In genomic region chr1:88472283-88472682, GRCh38 we compare ENCODE assay signal across 23 cellular contexts.
DNase-seq lines count a peak whose midpoint lies in the region; ATAC-seq and TF ChIP-seq lines count a peak whose summit lies in the region.
"Had no signal": no experiment of that assay in that cellular context is flagged by ENCODE, and none has a peak within 500 bp of the region (broad histone marks: within the 10 kb centered on the region; RNA-seq: fewer than 3 reads in every experiment).

No MANE protein-coding gene starts in this region.

- no peaks in the 10 kb centered on the region for H3K36me3 Mint-ChIP-seq in mesothelial cell of epicardium
- H3K36me3 Mint-ChIP-seq: CD4-positive, CD25-positive, alpha-beta regulatory T cell had no signal

- H3K27ac ChIP-seq in cardiac muscle cell = peak overlapping the region; percentile 79
- H3K27ac ChIP-seq in right cardiac atrium (ENCODE audit: low read length) = no peak overlapping the region
- H3K27ac ChIP-seq: BLaER1, PC-9, SK-N-MC had no signal

- H3K27ac Mint-ChIP-seq in mesothelial cell of epicardium = no peak overlapping the region
- H3K27ac Mint-ChIP-seq: CD4-positive, CD25-positive, alpha-beta regulatory T cell had no signal

- 13% methylated on average over 2 of the region's 2 CpGs for WGBS in right cardiac atrium

- H3K27me3 Mint-ChIP-seq in mesothelial cell of epicardium (ENCODE audit: low read depth) = no peaks in the 10 kb centered on the region

- peak; percentile 96 for ATAC-seq in Right ventricle myocardium inferior
- ATAC-seq in right cardiac atrium = peak; percentile 71 to 85

- TF ChIP-seq CTCF in cardiac muscle cell (IDR thresholded peaks at IDR 0.05; ENCODE audit: low read depth, low read length) (no peak), mesothelial cell of epicardium (IDR thresholded peaks at IDR 0.05; ENCODE audit: unreplicated experiment) (no peak)

- H3K27me3 ChIP-seq in cardiac muscle cell (no peaks in the 10 kb centered on the region), right cardiac atrium (ENCODE audit: control insufficient read depth, insufficient read depth) (no peaks in the 10 kb centered on the region)
- H3K27me3 ChIP-seq: BLaER1, MG63 had no signal

- no peak overlapping the region for H3K4me3 Mint-ChIP-seq in mesothelial cell of epicardium
- H3K4me3 Mint-ChIP-seq: CD4-positive, CD25-positive, alpha-beta regulatory T cell had no signal

- H3K36me3 ChIP-seq in cardiac muscle cell = no peaks in the 10 kb centered on the region
- H3K36me3 ChIP-seq: BLaER1, MG63 had no signal

- H3K4me1 Mint-ChIP-seq in mesothelial cell of epicardium = no peaks in the 10 kb centered on the region
- H3K4me1 Mint-ChIP-seq: CD4-positive, CD25-positive, alpha-beta regulatory T cell had no signal

- intact Hi-C loops in Right ventricle myocardium inferior (cut with DNase I) (no loop called here), cardiac septum (cut with DNase I) (no loop called here), right cardiac atrium (cut with DNase I) (no loop called here)

- H3K4me3 ChIP-seq in cardiac muscle cell = no peak overlapping the region
- H3K4me3 ChIP-seq in right cardiac atrium (ENCODE audit: low read length) = no peak overlapping the region
- H3K4me3 ChIP-seq: BLaER1, MG63, PC-9, SK-N-MC had no signal

- H3K4me1 ChIP-seq in cardiac muscle cell (ENCODE audit: low read depth) (peaks cover 41% of the 10 kb centered on the region), right cardiac atrium (ENCODE audit: control insufficient read depth, insufficient read depth, low read length) (no peaks in the 10 kb centered on the region)
- H3K4me1 ChIP-seq: BLaER1 had no signal

- H3K9me3 Mint-ChIP-seq in mesothelial cell of epicardium = peaks cover 6% of the 10 kb centered on the region

- DNase-seq in Right ventricle myocardium inferior (ENCODE audit: missing footprints) = no peak
- no peak for DNase-seq in cardiac septum (ENCODE audit: low spot score)
- peak; percentile 3 to 93 for DNase-seq in cardiac muscle cell (ENCODE audit: low read depth in 1 of 2, low spot score in 1 of 2)
- DNase-seq in right cardiac atrium = no peak
- DNase-seq in NCI-H2196 (lab: John Stamatoyannopoulos, UW; ENCODE audit: unreplicated experiment) = no peak
- no peak for DNase-seq in NCI-H446 treated with DMSO at 0.1 percent for 48 hours (lab: John Stamatoyannopoulos, UW)
- no peak for DNase-seq in mesothelial cell of epicardium (ENCODE audit: low spot score in 2 of 2, unreplicated experiment in 2 of 2)
- DNase-seq: CD4-positive, CD25-positive, alpha-beta regulatory T cell; IMR-90; KG1; MG63; NCI-H1105 treated with DMSO at 0.1 percent for 48 hours; NCI-H146; NCI-H2029; NCI-H2171; NCI-H345; NCI-H524; NCI-H748 treated with DMSO at 0.1 percent for 48 hours; NK-92 treated with Interleukin-12 subunit alpha and Interleukin-12 subunit beta, amount 100 ng/mL, for 24 hours; PC-9; SHP77 treated with DMSO at 0.1 percent for 48 hours had no signal

- H3K9me3 ChIP-seq in cardiac muscle cell (ENCODE audit: low read depth) (no peaks in the 10 kb centered on the region), right cardiac atrium (ENCODE audit: control insufficient read depth, low read length) (no peaks in the 10 kb centered on the region)
- H3K9me3 ChIP-seq: MG63 had no signal

Comparison
In these comparisons a context has a peak if more than half of its experiments do, and no peak if none do; other contexts are left out.
1. DNase-seq: peak in cardiac muscle cell (2 of 2); none in Right ventricle myocardium inferior (single experiment), cardiac septum (single experiment), right cardiac atrium (0 of 3), NCI-H2196 (single experiment), NCI-H446 treated with DMSO at 0.1 percent for 48 hours (single experiment) and mesothelial cell of epicardium (0 of 2).